Comparison of ENCODE assay signal across 8 cellular contexts in the genomic region with DNA sequence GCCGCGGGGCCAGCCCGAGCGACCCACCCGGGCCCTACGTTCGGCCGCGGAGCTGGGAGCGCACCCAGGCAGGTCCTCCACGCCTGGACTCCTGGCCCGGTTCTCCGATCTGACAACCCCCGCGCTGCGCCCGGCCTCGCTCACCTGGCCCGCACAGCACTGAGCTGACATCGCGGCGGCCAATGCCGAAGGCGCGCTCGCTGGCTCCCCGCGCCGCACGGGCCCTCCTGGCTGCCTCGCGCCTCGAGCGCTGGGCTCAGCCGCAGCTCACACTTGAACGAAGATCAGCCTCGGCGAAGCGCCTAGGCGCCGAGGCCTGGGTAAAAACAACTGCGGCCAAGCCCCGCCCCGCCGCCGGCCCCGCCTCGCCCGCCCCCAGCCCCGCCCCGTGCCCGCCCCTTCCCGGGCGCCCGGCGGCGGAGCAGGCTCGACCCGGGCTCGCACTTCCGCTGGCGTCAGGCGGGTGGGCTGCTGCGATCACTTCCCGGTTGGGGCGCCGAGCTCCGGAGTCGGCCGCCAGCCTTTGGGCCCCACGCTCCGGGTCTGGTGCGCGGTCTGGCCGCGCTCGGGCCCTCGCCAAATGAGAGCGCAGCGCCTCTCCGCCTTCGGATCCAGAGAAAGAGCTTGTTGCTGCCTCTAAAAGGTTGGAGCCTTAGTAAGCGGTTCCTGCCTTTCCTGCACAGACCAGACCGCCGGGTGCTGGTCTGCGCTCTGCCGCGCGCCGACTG. TPM values are rescaled to one million over a fixed set of nuclear protein-coding genes. Genes with fewer than 3 reads are reported as not detected.
DNase-seq lines count a peak whose midpoint lies in the region; ATAC-seq and TF ChIP-seq lines count a peak whose summit lies in the region.

A gene (minus strand): TSS at position 297 of the 728 bp plus-strand sequence. CDS start 126 bp downstream, at position 171.

- peak within 1 kb of the TSS; percentile 93 for H3K9ac ChIP-seq in BLaER1
- H3K9ac ChIP-seq in fibroblast of lung (ENCODE audit: insufficient read depth, low read length), result peak within 1 kb of the TSS; percentile 88

- no peaks in the 10 kb centered on the region for H3K27me3 Mint-ChIP-seq in activated T-helper 1 cell treated with anti-CD3 and anti-CD28 coated beads, Interleukin-12 subunit alpha, Interleukin-12 subunit beta, Interleukin-2, Interleukin-4 antibody, amounts not matched to agents 30 ng/mL and 10 ng/mL and 1 ng/mL, durations not matched to agents 14 hours and 24 hours and 36 hours (ENCODE audit: insufficient read depth)
- no peaks in the 10 kb centered on the region for H3K27me3 Mint-ChIP-seq in natural killer cell (ENCODE audit: low read depth in 2 of 2)

- peak within 1 kb of the TSS; percentile 92 for H2AFZ ChIP-seq in fibroblast of lung (ENCODE audit: low read length)

- H3K27ac ChIP-seq in BLaER1, result peak within 1 kb of the TSS; percentile 94
- peak within 1 kb of the TSS; percentile 95 for H3K27ac ChIP-seq in fibroblast of lung (ENCODE audit: insufficient read depth, low read length)

- H3K4me2 ChIP-seq in BLaER1, result peak within 1 kb of the TSS; percentile 98
- peak within 1 kb of the TSS; percentile 99 for H3K4me2 ChIP-seq in fibroblast of lung (ENCODE audit: extremely low read depth, insufficient read depth, low read length)

- peak within 1 kb of the TSS; percentile 96 for H3K4me3 Mint-ChIP-seq in activated T-helper 1 cell treated with anti-CD3 and anti-CD28 coated beads, Interleukin-12 subunit alpha, Interleukin-12 subunit beta, Interleukin-2, Interleukin-4 antibody, amounts not matched to agents 30 ng/mL and 10 ng/mL and 1 ng/mL, durations not matched to agents 14 hours and 24 hours and 36 hours
- peak within 1 kb of the TSS; percentile 93 for H3K4me3 Mint-ChIP-seq in natural killer cell

- DNase-seq in RKO (ENCODE audit: low spot score) (peak; percentile 82), fibroblast of lung (ENCODE audit: low read depth in 2 of 2) (peak; percentile 77 to 80), natural killer cell (peak; percentile 76)
- peak; percentile 83 for DNase-seq in activated T-helper 1 cell treated with anti-CD3 and anti-CD28 coated beads, Interleukin-12 subunit alpha, Interleukin-12 subunit beta, Interleukin-2, Interleukin-4 antibody, amounts not matched to agents 30 ng/mL and 10 ng/mL and 1 ng/mL, durations not matched to agents 14 hours and 24 hours and 36 hours (ENCODE audit: low spot score)
- DNase-seq in stimulated activated naive CD4-positive, alpha-beta T cell (lab: John Stamatoyannopoulos, UW), result peak; percentile 78 to 90 (median 86)

- H3K9me3 ChIP-seq in BLaER1 (no peaks in the 10 kb centered on the region), fibroblast of lung (ENCODE audit: control insufficient read depth, insufficient read depth, low read depth, low read length) (no peaks in the 10 kb centered on the region)

- H3K79me2 ChIP-seq in fibroblast of lung (ENCODE audit: control insufficient read depth, insufficient read depth, low read length), result no peaks in the 10 kb centered on the region

- H3K36me3 Mint-ChIP-seq in activated T-helper 1 cell treated with anti-CD3 and anti-CD28 coated beads, Interleukin-12 subunit alpha, Interleukin-12 subunit beta, Interleukin-2, Interleukin-4 antibody, amounts not matched to agents 30 ng/mL and 10 ng/mL and 1 ng/mL, durations not matched to agents 14 hours and 24 hours and 36 hours (ENCODE audit: low read depth), result peaks cover 19% of the 10 kb centered on the region
- no peaks in the 10 kb centered on the region for H3K36me3 Mint-ChIP-seq in natural killer cell

- peak within 1 kb of the TSS; percentile 99 for H3K27ac Mint-ChIP-seq in activated T-helper 1 cell treated with anti-CD3 and anti-CD28 coated beads, Interleukin-12 subunit alpha, Interleukin-12 subunit beta, Interleukin-2, Interleukin-4 antibody, amounts not matched to agents 30 ng/mL and 10 ng/mL and 1 ng/mL, durations not matched to agents 14 hours and 24 hours and 36 hours
- peak within 1 kb of the TSS; percentile 88 to 97 for H3K27ac Mint-ChIP-seq in natural killer cell

- peaks cover 33% of the 10 kb centered on the region for H3K36me3 ChIP-seq in BLaER1
- no peaks in the 10 kb centered on the region for H3K36me3 ChIP-seq in fibroblast of lung (ENCODE audit: control insufficient read depth, insufficient read depth, low read length)

- TF ChIP-seq CTCF in fibroblast of lung (conservative IDR thresholded peaks at IDR 0.05 in 1 of 2, IDR thresholded peaks at IDR 0.05 in 1 of 2; ENCODE audit: low read depth in 1 of 2, low read length in 2 of 2) (no peak), natural killer cell (IDR thresholded peaks at IDR 0.05) (no peak)

- H3K4me1 Mint-ChIP-seq in activated T-helper 1 cell treated with anti-CD3 and anti-CD28 coated beads, Interleukin-12 subunit alpha, Interleukin-12 subunit beta, Interleukin-2, Interleukin-4 antibody, amounts not matched to agents 30 ng/mL and 10 ng/mL and 1 ng/mL, durations not matched to agents 14 hours and 24 hours and 36 hours (ENCODE audit: low read depth), result peaks cover 51% of the 10 kb centered on the region
- H3K4me1 Mint-ChIP-seq in natural killer cell, result peaks cover 21 to 38% of the 10 kb centered on the region in 2 donors

- H3K9me3 Mint-ChIP-seq in activated T-helper 1 cell treated with anti-CD3 and anti-CD28 coated beads, Interleukin-12 subunit alpha, Interleukin-12 subunit beta, Interleukin-2, Interleukin-4 antibody, amounts not matched to agents 30 ng/mL and 10 ng/mL and 1 ng/mL, durations not matched to agents 14 hours and 24 hours and 36 hours, result no peaks in the 10 kb centered on the region
- no peaks in the 10 kb centered on the region for H3K9me3 Mint-ChIP-seq in natural killer cell

- intact Hi-C loops in activated T-helper 1 cell treated with anti-CD3 and anti-CD28 coated beads, Interleukin-12 subunit alpha, Interleukin-12 subunit beta, Interleukin-2, Interleukin-4 antibody, amounts not matched to agents 30 ng/mL and 10 ng/mL and 1 ng/mL, durations not matched to agents 14 hours and 24 hours and 36 hours (cut with micrococcal nuclease), result loop anchor here (1.0 to 5.0 kb wide), 13 partner anchors 9 to 1046 kb away; a partner anchor contains a TSS
- intact Hi-C loops in natural killer cell (cut with micrococcal nuclease), result loop anchor here (5.0 kb wide), 2 partner anchors 151 to 744 kb away; a partner anchor contains a TSS

- peaks cover 50% of the 10 kb centered on the region for H4K20me1 ChIP-seq in BLaER1
- H4K20me1 ChIP-seq in fibroblast of lung (ENCODE audit: control insufficient read depth, extremely low read depth, insufficient read depth, low read length), result no peaks in the 10 kb centered on the region

- H3K4me1 ChIP-seq in BLaER1 (peaks cover 51% of the 10 kb centered on the region), fibroblast of lung (ENCODE audit: control insufficient read depth, extremely low read depth, insufficient read depth, low read length) (peaks cover 4% of the 10 kb centered on the region)

- TF ChIP-seq POLR2A in GM19099 (IDR thresholded peaks at IDR 0.05; ENCODE audit: extremely low read depth, insufficient read length, low read depth), result peak; percentile 98

- ATAC-seq in HG03378 (IDR thresholded peaks at IDR 0.05; ENCODE audit: unreplicated experiment), result peak; percentile 69
- peak; percentile 87 to 95 (median 88) for ATAC-seq in natural killer cell

- H3K27me3 ChIP-seq in BLaER1 (no peaks in the 10 kb centered on the region), fibroblast of lung (ENCODE audit: control insufficient read depth, insufficient read depth, low read length) (no peaks in the 10 kb centered on the region)

- H3K4me3 ChIP-seq in BLaER1 (peak within 1 kb of the TSS; percentile 89), fibroblast of lung (replicated peaks in 1 of 4; ENCODE audit: control extremely low read depth in 1 of 4, insufficient read depth in 1 of 4, low read depth in 3 of 4, low read length in 4 of 4) (peak within 1 kb of the TSS; percentile 85 to 93 (median 92))

RNA-seq across cellular contexts. Expression of the gene that starts here (rescaled TPM):
- total RNA-seq in activated T-helper 1 cell treated with anti-CD3 and anti-CD28 coated beads, Interleukin-12 subunit alpha, Interleukin-12 subunit beta, Interleukin-2, Interleukin-4 antibody, amounts not matched to agents 30 ng/mL and 10 ng/mL and 1 ng/mL, durations not matched to agents 14 hours and 24 hours and 36 hours, result 21.2 and 22.8 TPM in 2 replicates
- total RNA-seq in fibroblast of lung (10.9 and 11.3 TPM in 2 replicates), natural killer cell (10 to 100 TPM in 2 of 3 donors, 1 to 10 TPM in 1; 6.8 to 18.9 (median 14.5) TPM)
- 8.9 and 9.5 TPM in 2 replicates for polyA plus RNA-seq in fibroblast of lung
- 4.2 and 4.9 TPM in 2 replicates for polyA plus RNA-seq in fibroblast of lung (2012)
- polyA minus RNA-seq in fibroblast of lung (ENCODE audit: low replicate concordance), result 12.2 and 13.5 TPM in 2 replicates

Comparison
In these comparisons a context has a peak if more than half of its experiments do, and no peak if none do; other contexts are left out.
1. Peak in every context shown above with its lines: DNase-seq, ATAC-seq, H3K4me3 ChIP-seq and H3K27ac ChIP-seq.